Comparison of ENCODE assay signal across 1 cellular context in genomic region chr2:120920438-120920814, GRCh38.
TF ChIP-seq lines count a peak whose summit lies in the region.

No MANE protein-coding gene starts in this region.

TF ChIP-seq in GM23338, 12 proteins besides CTCF, POLR2A, EP300 and RAD21 (continued from another document):
- no peak for TF ChIP-seq EZH2 (IDR thresholded peaks at IDR 0.05; ENCODE audit: low read depth, unreplicated experiment)
TF ChIP-seq in GM23338: peak in this region for 0.
